In genomic region chr19:7505288-7505681, GRCh38 we compare ENCODE assay signal across 10 cellular contexts. TPM values are rescaled to one million over a fixed set of nuclear protein-coding genes. Genes with fewer than 3 reads are reported as not detected.
DNase-seq lines count a peak whose midpoint lies in the region; ATAC-seq and TF ChIP-seq lines count a peak whose summit lies in the region.
"Had no signal": no experiment of that assay in that cellular context is flagged by ENCODE, and none has a peak within 500 bp of the region (broad histone marks: within the 10 kb centered on the region; RNA-seq: fewer than 3 reads in every experiment).

No MANE protein-coding gene starts in this region.

- TF ChIP-seq POLR2A in upper lobe of left lung (IDR thresholded peaks at IDR 0.05): no peak

- H3K4me3 Mint-ChIP-seq in stimulated activated naive CD8-positive, alpha-beta T cell treated with anti-CD3 and anti-CD28 coated beads, Interleukin-15, amount 100 ng/mL, for 72 hours: peak overlapping the region; percentile 53 to 59
- no peak overlapping the region for H3K4me3 Mint-ChIP-seq in endothelial cell (ENCODE audit: unreplicated experiment)

- ATAC-seq in stimulated activated naive CD8-positive, alpha-beta T cell treated with anti-CD3 and anti-CD28 coated beads, Interleukin-15, amount 100 ng/mL, for 72 hours: no peak
- ATAC-seq in stimulated activated naive CD8-positive, alpha-beta T cell treated with anti-CD3 and anti-CD28 coated beads, Interleukin-15, Interleukin-2, amounts not matched to agents 100 U/mL and 50 U/mL, for 24 hours: no peak
- ATAC-seq in upper lobe of left lung (ENCODE audit: low FRiP score in 2 of 2): no peak
- no peak for ATAC-seq in GM18520 (IDR thresholded peaks at IDR 0.05; ENCODE audit: unreplicated experiment)

- TF ChIP-seq EP300 in upper lobe of left lung (IDR thresholded peaks at IDR 0.05): no peak

- no peaks in the 10 kb centered on the region for H3K36me3 ChIP-seq in upper lobe of left lung
- H3K36me3 ChIP-seq: upper lobe of right lung had no signal

- TF ChIP-seq CTCF in endothelial cell (IDR thresholded peaks at IDR 0.05; ENCODE audit: unreplicated experiment) (no peak), upper lobe of left lung (IDR thresholded peaks at IDR 0.05) (no peak)

- DNase-seq in stimulated activated naive CD8-positive, alpha-beta T cell treated with anti-CD3 and anti-CD28 coated beads, Interleukin-15, amount 100 ng/mL, for 72 hours: no peak
- no peak for DNase-seq in stimulated activated naive CD8-positive, alpha-beta T cell treated with anti-CD3 and anti-CD28 coated beads, Interleukin-15, Interleukin-2, amounts not matched to agents 100 U/mL and 50 U/mL, for 24 hours
- DNase-seq in NCI-H526 (lab: John Stamatoyannopoulos, UW): peak; percentile 36 to 57
- DNase-seq in endothelial cell (ENCODE audit: low spot score): peak; percentile 23
- peak in 1 of 2 donors; percentile 64 for DNase-seq in upper lobe of left lung
- no peak for DNase-seq in effector CD8-positive, alpha-beta T cell (lab: John Stamatoyannopoulos, UW)
- DNase-seq in head of caudate nucleus: no peak
- DNase-seq: upper lobe of right lung had no signal

- H3K27ac Mint-ChIP-seq in stimulated activated naive CD8-positive, alpha-beta T cell treated with anti-CD3 and anti-CD28 coated beads, Interleukin-15, amount 100 ng/mL, for 72 hours: no peak overlapping the region
- H3K27ac Mint-ChIP-seq in endothelial cell (ENCODE audit: unreplicated experiment): no peak overlapping the region

- peaks cover 0 to 10% (median 0%) of the 10 kb centered on the region in 4 donors for H3K27me3 ChIP-seq in upper lobe of left lung
- H3K27me3 ChIP-seq: body of pancreas had no signal

- H3K9me3 Mint-ChIP-seq in stimulated activated naive CD8-positive, alpha-beta T cell treated with anti-CD3 and anti-CD28 coated beads, Interleukin-15, amount 100 ng/mL, for 72 hours: no peaks in the 10 kb centered on the region
- no peaks in the 10 kb centered on the region for H3K9me3 Mint-ChIP-seq in endothelial cell (ENCODE audit: unreplicated experiment)

- peak overlapping the region in 3 of 4 donors; percentile 31 to 43 (median 39) for H3K4me3 ChIP-seq in upper lobe of left lung
- H3K4me3 ChIP-seq: body of pancreas, upper lobe of right lung had no signal

- intact Hi-C loops in head of caudate nucleus (cut with DNase I): no loop called here

- H3K27me3 Mint-ChIP-seq in stimulated activated naive CD8-positive, alpha-beta T cell treated with anti-CD3 and anti-CD28 coated beads, Interleukin-15, amount 100 ng/mL, for 72 hours: peaks cover 73% of the 10 kb centered on the region
- peaks cover 6% of the 10 kb centered on the region for H3K27me3 Mint-ChIP-seq in endothelial cell (ENCODE audit: unreplicated experiment)

- H3K36me3 Mint-ChIP-seq in endothelial cell (ENCODE audit: low read depth, unreplicated experiment): no peaks in the 10 kb centered on the region

- H3K9me3 ChIP-seq in upper lobe of left lung: no peaks in the 10 kb centered on the region
- H3K9me3 ChIP-seq: body of pancreas, upper lobe of right lung had no signal

- 37 to 40% methylated on average over 19 of the region's 19 CpGs for WGBS in upper lobe of left lung, 2 donors

- no peak overlapping the region for H3K27ac ChIP-seq in upper lobe of left lung
- H3K27ac ChIP-seq: body of pancreas, upper lobe of right lung had no signal

- peaks cover 26 to 50% (median 31%) of the 10 kb centered on the region in 4 donors for H3K4me1 ChIP-seq in upper lobe of left lung

- peaks cover 28% of the 10 kb centered on the region for H3K4me1 Mint-ChIP-seq in stimulated activated naive CD8-positive, alpha-beta T cell treated with anti-CD3 and anti-CD28 coated beads, Interleukin-15, amount 100 ng/mL, for 72 hours
- peaks cover 2% of the 10 kb centered on the region for H3K4me1 Mint-ChIP-seq in endothelial cell (ENCODE audit: unreplicated experiment)

RNA-seq across cellular contexts. Expression of gene ZNF358, which starts 10.6 kb away (rescaled TPM):
- 87.4 TPM for total RNA-seq in endothelial cell (ENCODE audit: unreplicated experiment)
- total RNA-seq in upper lobe of left lung: 100 to 1,000 TPM in 1 of 6 donors, 10 to 100 TPM in 5; 31.1 to 116 (median 57.8) TPM

RNA-seq across cellular contexts. Expression of gene PEX11G, which starts 16.4 kb away (rescaled TPM):
- total RNA-seq in endothelial cell (ENCODE audit: unreplicated experiment): 3.8 TPM
- total RNA-seq in upper lobe of left lung: 1 to 10 TPM; 2.3 to 9.1 (median 5.4) TPM

RNA-seq across cellular contexts. Expression of gene MCOLN1, which starts 17.1 kb away (rescaled TPM):
- 24.2 TPM for total RNA-seq in endothelial cell (ENCODE audit: unreplicated experiment)
- total RNA-seq in upper lobe of left lung: 100 to 1,000 TPM in 2 of 6 donors, 10 to 100 TPM in 4; 12.9 to 118 (median 69.7) TPM

RNA-seq across cellular contexts. Expression of gene PNPLA6, which starts 30.2 kb away (rescaled TPM):
- 129 TPM for total RNA-seq in endothelial cell (ENCODE audit: unreplicated experiment)
- 100 to 1,000 TPM; 125 to 412 (median 328) TPM for total RNA-seq in upper lobe of left lung

Comparison
In these comparisons a context has a peak if more than half of its experiments do, and no peak if none do; other contexts are left out.
1. DNase-seq: peak in NCI-H526 (2 of 2) and endothelial cell (single experiment); none in stimulated activated naive CD8-positive, alpha-beta T cell treated with anti-CD3 and anti-CD28 coated beads, Interleukin-15, amount 100 ng/mL, for 72 hours (0 of 2), stimulated activated naive CD8-positive, alpha-beta T cell treated with anti-CD3 and anti-CD28 coated beads, Interleukin-15, Interleukin-2, amounts not matched to agents 100 U/mL and 50 U/mL, for 24 hours (single experiment), effector CD8-positive, alpha-beta T cell (single experiment) and head of caudate nucleus (0 of 42).